Comparison of ENCODE assay signal across 21 cellular contexts in the genomic region with DNA sequence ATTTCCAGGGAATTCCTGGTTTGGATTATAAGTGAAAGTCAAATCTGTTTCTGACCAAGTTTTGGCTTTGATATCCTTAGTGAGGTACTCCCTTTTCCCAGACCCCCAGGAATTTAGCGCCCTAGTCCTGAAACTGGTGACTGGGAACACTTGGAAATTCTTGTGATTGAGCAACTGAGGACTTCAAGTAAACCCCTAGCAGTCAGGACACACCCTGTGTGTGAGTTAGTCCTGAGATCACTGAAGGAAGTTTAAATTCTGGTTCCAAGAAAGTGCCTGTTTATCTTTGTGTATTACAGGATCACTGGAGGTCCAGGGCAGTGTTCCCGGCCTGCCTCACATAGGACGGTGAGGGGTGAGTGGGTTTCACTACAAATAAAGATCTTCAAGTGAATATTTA.
DNase-seq lines count a peak whose midpoint lies in the region; ATAC-seq and TF ChIP-seq lines count a peak whose summit lies in the region.
"Had no signal": no experiment of that assay in that cellular context is flagged by ENCODE, and none has a peak within 500 bp of the region (broad histone marks: within the 10 kb centered on the region; RNA-seq: fewer than 3 reads in every experiment).

No MANE protein-coding gene starts in this region.

- no peaks in the 10 kb centered on the region for H3K9me2 ChIP-seq in GM23338 (ENCODE audit: insufficient read depth)

- no peaks in the 10 kb centered on the region for H4K20me1 ChIP-seq in GM23338 (replicated peaks; ENCODE audit: insufficient read depth)

- no peak overlapping the region for H2AFZ ChIP-seq in GM23338

- no peaks in the 10 kb centered on the region for H3K36me3 Mint-ChIP-seq in GM23338 (ENCODE audit: low read depth)
- H3K36me3 Mint-ChIP-seq: IgD-negative memory B cell had no signal

- no peak overlapping the region for H3K4me2 ChIP-seq in GM23338

- H3K36me3 ChIP-seq in GM23338 (ENCODE audit: insufficient read depth), result no peaks in the 10 kb centered on the region
- H3K36me3 ChIP-seq: right lobe of liver, SJCRH30, uterus had no signal

- no peak for ATAC-seq in GM18867 (IDR thresholded peaks at IDR 0.05; ENCODE audit: unreplicated experiment)
- no peak for ATAC-seq in GM23338
- ATAC-seq: right lobe of liver had no signal

- H3K4me1 ChIP-seq in GM23338 (ENCODE audit: insufficient read depth), result peaks cover 9% of the 10 kb centered on the region; the same call in 1 of the 2 replicates
- H3K4me1 ChIP-seq: Caco-2, right lobe of liver, uterus had no signal

- DNase-seq in AG09319 (ENCODE audit: extremely low read depth, low read depth) (peak; percentile 35), amniotic epithelial cell (ENCODE audit: low read depth) (peak; percentile 57), fibroblast of villous mesenchyme (ENCODE audit: low read depth) (peak; percentile 95), renal cortical epithelial cell (ENCODE audit: low read depth) (peak; percentile 69), glomerular visceral epithelial cell (ENCODE audit: extremely low spot score) (no peak), GM23338 (ENCODE audit: low spot score) (no peak)
- no peak for DNase-seq in activated T-cell treated with anti-CD3 and anti-CD28 coated beads, Interleukin-2, amount 50 U/mL, for 1 hour
- DNase-seq: activated CD4-positive, CD25-positive, alpha-beta regulatory T cell; anterior cingulate cortex; Caco-2; hypothalamus; NCI-H1930; NCI-H510A; nucleus accumbens; right lobe of liver; SJCRH30; stimulated activated CD4-positive, alpha-beta T cell treated with anti-CD3 and anti-CD28 coated beads, Interleukin-2, amount 100 ng/mL, for 48 hours; uterus had no signal

- no peaks in the 10 kb centered on the region for H3K27me3 ChIP-seq in GM23338 (ENCODE audit: insufficient read depth)
- H3K27me3 ChIP-seq: right lobe of liver, SJCRH30, uterus had no signal

- H3K4me3 ChIP-seq in fibroblast of villous mesenchyme (ENCODE audit: low read depth, low read length), result no peak overlapping the region
- no peak overlapping the region for H3K4me3 ChIP-seq in GM23338
- H3K4me3 ChIP-seq: right lobe of liver, SJCRH30, uterus had no signal

- no peak overlapping the region for H3K4me3 Mint-ChIP-seq in GM23338
- H3K4me3 Mint-ChIP-seq: IgD-negative memory B cell; T-helper 2 cell treated with Interferon-gamma antibody and Interleukin-4, amounts not matched to agents 5 μg/mL and 100 μg/mL, for 36 hours had no signal

- no peak overlapping the region for H3K27ac Mint-ChIP-seq in GM23338
- H3K27ac Mint-ChIP-seq: IgD-negative memory B cell; T-helper 2 cell treated with Interferon-gamma antibody and Interleukin-4, amounts not matched to agents 5 μg/mL and 100 μg/mL, for 36 hours had no signal

- H3K27me3 Mint-ChIP-seq in GM23338 (ENCODE audit: insufficient read depth, low read depth, poor library complexity), result peaks cover 4% of the 10 kb centered on the region
- H3K27me3 Mint-ChIP-seq: IgD-negative memory B cell had no signal

- no peak for TF ChIP-seq CTCF in AG09319 (IDR thresholded peaks at IDR 0.05; ENCODE audit: low read depth, low read length)
- TF ChIP-seq CTCF in fibroblast of villous mesenchyme (IDR thresholded peaks at IDR 0.05; ENCODE audit: insufficient read depth, low read depth, low read length), result no peak
- no peak for TF ChIP-seq CTCF in GM23338 (conservative IDR thresholded peaks at IDR 0.05; ENCODE audit: low read depth in 2 of 2)

- H3K9me3 Mint-ChIP-seq in GM23338, result no peaks in the 10 kb centered on the region
- H3K9me3 Mint-ChIP-seq: T-helper 2 cell treated with Interferon-gamma antibody and Interleukin-4, amounts not matched to agents 5 μg/mL and 100 μg/mL, for 36 hours had no signal

- H3K79me2 ChIP-seq in GM23338 (replicated peaks; ENCODE audit: insufficient read depth), result no peaks in the 10 kb centered on the region

- H3K27ac ChIP-seq in GM23338 (ENCODE audit: low read depth), result no peak overlapping the region
- H3K27ac ChIP-seq: right lobe of liver, uterus had no signal

- peaks cover 25% of the 10 kb centered on the region for H3K4me1 Mint-ChIP-seq in GM23338
- H3K4me1 Mint-ChIP-seq: IgD-negative memory B cell had no signal

- no peaks in the 10 kb centered on the region for H3F3A ChIP-seq in GM23338 (replicated peaks; ENCODE audit: low read depth)

TF ChIP-seq in GM23338, 12 proteins besides CTCF, POLR2A, EP300 and RAD21:
- TF ChIP-seq CREB1 (CRISPR knock-in tag; IDR thresholded peaks at IDR 0.05; ENCODE audit: low read depth) (no peak), EZH2 (IDR thresholded peaks at IDR 0.05; ENCODE audit: low read depth, unreplicated experiment) (no peak)

Comparison
In these comparisons a context has a peak if more than half of its experiments do, and no peak if none do; other contexts are left out.
1. DNase-seq: peak in AG09319 (single experiment), amniotic epithelial cell (single experiment), fibroblast of villous mesenchyme (single experiment) and renal cortical epithelial cell (single experiment); none in glomerular visceral epithelial cell (single experiment), GM23338 (single experiment) and activated T-cell treated with anti-CD3 and anti-CD28 coated beads, Interleukin-2, amount 50 U/mL, for 1 hour (single experiment).